Comparison of ENCODE assay signal across 2 cellular contexts in the genomic region with DNA sequence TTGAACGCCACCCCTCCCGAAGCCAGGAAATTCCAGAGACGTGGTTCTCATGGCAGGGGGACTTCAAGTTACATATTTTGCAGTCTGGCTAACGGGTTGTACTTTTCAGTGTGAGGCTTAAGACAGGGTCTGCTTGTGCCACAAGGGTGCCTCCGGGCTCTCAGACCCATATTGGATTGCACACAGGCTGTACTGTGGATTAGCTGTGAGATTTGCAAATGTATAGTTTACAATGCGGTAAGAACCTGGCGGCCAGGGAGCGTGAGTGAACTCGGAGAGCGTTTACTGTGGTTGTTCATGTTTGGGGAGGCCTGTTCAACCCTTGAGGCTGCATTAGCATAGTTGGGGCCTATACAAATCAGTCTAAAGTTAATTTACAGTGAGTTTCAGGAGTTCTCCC.
TF ChIP-seq lines count a peak whose summit lies in the region.

No MANE protein-coding gene starts in this region.

TF ChIP-seq in GM23338, 12 proteins besides CTCF, POLR2A, EP300 and RAD21:
- no peak for TF ChIP-seq CREB1 (CRISPR knock-in tag; IDR thresholded peaks at IDR 0.05; ENCODE audit: low read depth)

TF ChIP-seq in H1, 55 proteins besides CTCF, POLR2A, EP300 and RAD21:
- TF ChIP-seq SP4 (IDR thresholded peaks at IDR 0.05; ENCODE audit: low read length) (no peak), BACH1 (IDR thresholded peaks at IDR 0.05; ENCODE audit: low read length) (no peak), CBX8 (IDR thresholded peaks at IDR 0.05; ENCODE audit: borderline replicate concordance, low read depth, low read length) (no peak), TAF7 (optimal IDR thresholded peaks at IDR 0.05; ENCODE audit: borderline replicate concordance, low read depth, low read length) (no peak), ASH2L (IDR thresholded peaks at IDR 0.05; ENCODE audit: low read length) (no peak), NANOG (IDR thresholded peaks at IDR 0.05; ENCODE audit: insufficient read depth, low read depth, low read length, poor library complexity, severe bottlenecking) (no peak), CTBP2 (IDR thresholded peaks at IDR 0.05; ENCODE audit: borderline replicate concordance, insufficient read depth, insufficient read length, low read length) (no peak), GABPA (IDR thresholded peaks at IDR 0.05; ENCODE audit: borderline replicate concordance, insufficient read depth, low read length) (no peak), POLR2AphosphoS5 (IDR thresholded peaks at IDR 0.05; ENCODE audit: low read depth, low read length) (no peak), SRF (IDR thresholded peaks at IDR 0.05; ENCODE audit: low read depth, low read length) (no peak)
- TF ChIP-seq, protein P1, sequence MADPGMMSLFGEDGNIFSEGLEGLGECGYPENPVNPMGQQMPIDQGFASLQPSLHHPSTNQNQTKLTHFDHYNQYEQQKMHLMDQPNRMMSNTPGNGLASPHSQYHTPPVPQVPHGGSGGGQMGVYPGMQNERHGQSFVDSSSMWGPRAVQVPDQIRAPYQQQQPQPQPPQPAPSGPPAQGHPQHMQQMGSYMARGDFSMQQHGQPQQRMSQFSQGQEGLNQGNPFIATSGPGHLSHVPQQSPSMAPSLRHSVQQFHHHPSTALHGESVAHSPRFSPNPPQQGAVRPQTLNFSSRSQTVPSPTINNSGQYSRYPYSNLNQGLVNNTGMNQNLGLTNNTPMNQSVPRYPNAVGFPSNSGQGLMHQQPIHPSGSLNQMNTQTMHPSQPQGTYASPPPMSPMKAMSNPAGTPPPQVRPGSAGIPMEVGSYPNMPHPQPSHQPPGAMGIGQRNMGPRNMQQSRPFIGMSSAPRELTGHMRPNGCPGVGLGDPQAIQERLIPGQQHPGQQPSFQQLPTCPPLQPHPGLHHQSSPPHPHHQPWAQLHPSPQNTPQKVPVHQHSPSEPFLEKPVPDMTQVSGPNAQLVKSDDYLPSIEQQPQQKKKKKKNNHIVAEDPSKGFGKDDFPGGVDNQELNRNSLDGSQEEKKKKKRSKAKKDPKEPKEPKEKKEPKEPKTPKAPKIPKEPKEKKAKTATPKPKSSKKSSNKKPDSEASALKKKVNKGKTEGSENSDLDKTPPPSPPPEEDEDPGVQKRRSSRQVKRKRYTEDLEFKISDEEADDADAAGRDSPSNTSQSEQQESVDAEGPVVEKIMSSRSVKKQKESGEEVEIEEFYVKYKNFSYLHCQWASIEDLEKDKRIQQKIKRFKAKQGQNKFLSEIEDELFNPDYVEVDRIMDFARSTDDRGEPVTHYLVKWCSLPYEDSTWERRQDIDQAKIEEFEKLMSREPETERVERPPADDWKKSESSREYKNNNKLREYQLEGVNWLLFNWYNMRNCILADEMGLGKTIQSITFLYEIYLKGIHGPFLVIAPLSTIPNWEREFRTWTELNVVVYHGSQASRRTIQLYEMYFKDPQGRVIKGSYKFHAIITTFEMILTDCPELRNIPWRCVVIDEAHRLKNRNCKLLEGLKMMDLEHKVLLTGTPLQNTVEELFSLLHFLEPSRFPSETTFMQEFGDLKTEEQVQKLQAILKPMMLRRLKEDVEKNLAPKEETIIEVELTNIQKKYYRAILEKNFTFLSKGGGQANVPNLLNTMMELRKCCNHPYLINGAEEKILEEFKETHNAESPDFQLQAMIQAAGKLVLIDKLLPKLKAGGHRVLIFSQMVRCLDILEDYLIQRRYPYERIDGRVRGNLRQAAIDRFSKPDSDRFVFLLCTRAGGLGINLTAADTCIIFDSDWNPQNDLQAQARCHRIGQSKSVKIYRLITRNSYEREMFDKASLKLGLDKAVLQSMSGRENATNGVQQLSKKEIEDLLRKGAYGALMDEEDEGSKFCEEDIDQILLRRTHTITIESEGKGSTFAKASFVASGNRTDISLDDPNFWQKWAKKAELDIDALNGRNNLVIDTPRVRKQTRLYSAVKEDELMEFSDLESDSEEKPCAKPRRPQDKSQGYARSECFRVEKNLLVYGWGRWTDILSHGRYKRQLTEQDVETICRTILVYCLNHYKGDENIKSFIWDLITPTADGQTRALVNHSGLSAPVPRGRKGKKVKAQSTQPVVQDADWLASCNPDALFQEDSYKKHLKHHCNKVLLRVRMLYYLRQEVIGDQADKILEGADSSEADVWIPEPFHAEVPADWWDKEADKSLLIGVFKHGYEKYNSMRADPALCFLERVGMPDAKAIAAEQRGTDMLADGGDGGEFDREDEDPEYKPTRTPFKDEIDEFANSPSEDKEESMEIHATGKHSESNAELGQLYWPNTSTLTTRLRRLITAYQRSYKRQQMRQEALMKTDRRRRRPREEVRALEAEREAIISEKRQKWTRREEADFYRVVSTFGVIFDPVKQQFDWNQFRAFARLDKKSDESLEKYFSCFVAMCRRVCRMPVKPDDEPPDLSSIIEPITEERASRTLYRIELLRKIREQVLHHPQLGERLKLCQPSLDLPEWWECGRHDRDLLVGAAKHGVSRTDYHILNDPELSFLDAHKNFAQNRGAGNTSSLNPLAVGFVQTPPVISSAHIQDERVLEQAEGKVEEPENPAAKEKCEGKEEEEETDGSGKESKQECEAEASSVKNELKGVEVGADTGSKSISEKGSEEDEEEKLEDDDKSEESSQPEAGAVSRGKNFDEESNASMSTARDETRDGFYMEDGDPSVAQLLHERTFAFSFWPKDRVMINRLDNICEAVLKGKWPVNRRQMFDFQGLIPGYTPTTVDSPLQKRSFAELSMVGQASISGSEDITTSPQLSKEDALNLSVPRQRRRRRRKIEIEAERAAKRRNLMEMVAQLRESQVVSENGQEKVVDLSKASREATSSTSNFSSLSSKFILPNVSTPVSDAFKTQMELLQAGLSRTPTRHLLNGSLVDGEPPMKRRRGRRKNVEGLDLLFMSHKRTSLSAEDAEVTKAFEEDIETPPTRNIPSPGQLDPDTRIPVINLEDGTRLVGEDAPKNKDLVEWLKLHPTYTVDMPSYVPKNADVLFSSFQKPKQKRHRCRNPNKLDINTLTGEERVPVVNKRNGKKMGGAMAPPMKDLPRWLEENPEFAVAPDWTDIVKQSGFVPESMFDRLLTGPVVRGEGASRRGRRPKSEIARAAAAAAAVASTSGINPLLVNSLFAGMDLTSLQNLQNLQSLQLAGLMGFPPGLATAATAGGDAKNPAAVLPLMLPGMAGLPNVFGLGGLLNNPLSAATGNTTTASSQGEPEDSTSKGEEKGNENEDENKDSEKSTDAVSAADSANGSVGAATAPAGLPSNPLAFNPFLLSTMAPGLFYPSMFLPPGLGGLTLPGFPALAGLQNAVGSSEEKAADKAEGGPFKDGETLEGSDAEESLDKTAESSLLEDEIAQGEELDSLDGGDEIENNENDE (IDR thresholded peaks at IDR 0.05; ENCODE audit: insufficient replicate concordance, low read length), result no peak
- TF ChIP-seq, protein P2, sequence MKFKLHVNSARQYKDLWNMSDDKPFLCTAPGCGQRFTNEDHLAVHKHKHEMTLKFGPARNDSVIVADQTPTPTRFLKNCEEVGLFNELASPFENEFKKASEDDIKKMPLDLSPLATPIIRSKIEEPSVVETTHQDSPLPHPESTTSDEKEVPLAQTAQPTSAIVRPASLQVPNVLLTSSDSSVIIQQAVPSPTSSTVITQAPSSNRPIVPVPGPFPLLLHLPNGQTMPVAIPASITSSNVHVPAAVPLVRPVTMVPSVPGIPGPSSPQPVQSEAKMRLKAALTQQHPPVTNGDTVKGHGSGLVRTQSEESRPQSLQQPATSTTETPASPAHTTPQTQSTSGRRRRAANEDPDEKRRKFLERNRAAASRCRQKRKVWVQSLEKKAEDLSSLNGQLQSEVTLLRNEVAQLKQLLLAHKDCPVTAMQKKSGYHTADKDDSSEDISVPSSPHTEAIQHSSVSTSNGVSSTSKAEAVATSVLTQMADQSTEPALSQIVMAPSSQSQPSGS (IDR thresholded peaks at IDR 0.05; ENCODE audit: low read length), result no peak
